Comparison of ENCODE assay signal across 13 cellular contexts in the genomic region with DNA sequence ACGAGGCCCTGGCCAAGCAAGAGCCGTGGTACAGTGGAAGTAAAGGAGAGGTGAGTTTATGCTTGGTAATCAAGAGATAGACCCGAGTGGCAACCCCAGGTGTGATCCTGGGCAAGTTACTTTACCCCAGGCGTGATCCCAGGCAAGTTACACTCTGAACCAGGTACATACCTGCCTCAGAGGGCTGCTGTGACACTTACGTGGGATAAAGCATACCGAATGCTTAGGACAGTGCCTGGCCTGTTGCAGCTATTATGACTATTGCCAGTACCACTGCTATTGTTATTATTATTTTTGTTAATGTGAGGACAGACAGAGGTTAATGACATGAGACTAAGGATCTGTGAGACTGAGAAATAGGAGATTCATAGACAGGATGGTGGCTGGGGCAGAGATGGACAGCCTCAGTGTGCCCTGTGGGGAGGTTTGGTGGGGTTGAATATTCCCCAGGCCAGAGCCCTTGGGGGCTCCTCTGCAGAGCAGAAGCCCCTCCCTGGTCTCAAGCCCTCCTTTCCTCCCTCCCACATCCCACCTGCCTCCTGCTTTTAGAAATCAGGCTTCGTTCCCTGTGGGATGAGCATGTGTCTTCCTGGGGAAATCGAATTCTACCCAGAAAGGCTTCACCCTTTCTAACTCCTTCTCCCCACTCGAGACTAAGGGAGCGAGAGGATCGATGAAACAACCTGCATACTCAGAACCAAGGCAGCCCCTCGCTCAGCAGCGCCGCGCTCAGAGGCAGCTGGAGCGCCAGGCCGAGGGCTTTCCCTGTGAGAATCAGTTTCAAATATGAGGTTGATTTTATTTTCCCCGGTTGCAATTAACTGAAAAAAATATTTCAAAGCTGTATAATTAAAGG.
DNase-seq lines count a peak whose midpoint lies in the region; ATAC-seq and TF ChIP-seq lines count a peak whose summit lies in the region.
"Had no signal": no experiment of that assay in that cellular context is flagged by ENCODE, and none has a peak within 500 bp of the region (broad histone marks: within the 10 kb centered on the region; RNA-seq: fewer than 3 reads in every experiment).

No MANE protein-coding gene starts in this region.

- peak overlapping the region; percentile 44; the same call in 1 of the 2 replicates for H3K4me2 ChIP-seq in GM23338

- peaks cover 14% of the 10 kb centered on the region for H3K9me3 ChIP-seq in NT2/D1 (ENCODE audit: insufficient read depth, low read length)
- peaks cover 0 to 18% (median 9%) of the 10 kb centered on the region in 8 donors for H3K9me3 ChIP-seq in spleen
- H3K9me3 ChIP-seq: BE2C had no signal

- H3K4me1 ChIP-seq in GM23338 (ENCODE audit: insufficient read depth), result peaks cover 13% of the 10 kb centered on the region; the same call in 1 of the 2 replicates
- no peaks in the 10 kb centered on the region for H3K4me1 ChIP-seq in NT2/D1 (ENCODE audit: insufficient read depth, insufficient read length)
- H3K4me1 ChIP-seq in spleen, result no peaks in the 10 kb centered on the region

- H3K36me3 Mint-ChIP-seq in GM23338 (ENCODE audit: low read depth) (no peaks in the 10 kb centered on the region; the same call in 2 of the 3 replicates), WTC11 (peaks cover 17% of the 10 kb centered on the region)
- no peaks in the 10 kb centered on the region for H3K36me3 Mint-ChIP-seq in stimulated activated effector memory CD8-positive, alpha-beta T cell treated with anti-CD3 and anti-CD28 coated beads, Interleukin-12 subunit alpha, Interleukin-12 subunit beta, amount 100 ng/mL, for 72 hours
- H3K36me3 Mint-ChIP-seq: CD4-positive, alpha-beta memory T cell had no signal

- H3K79me2 ChIP-seq in GM23338 (replicated peaks; ENCODE audit: insufficient read depth), result no peaks in the 10 kb centered on the region

- WGBS in spleen, 5 donors, result 78 to 82% (median 80%) methylated on average over 18 of the region's 18 CpGs

- CTCF ChIA-PET in WTC11 (lab: Charles Lee), result no interaction called here

- no peak overlapping the region for H3K4me3 ChIP-seq in GM23338
- H3K4me3 ChIP-seq in NT2/D1 (ENCODE audit: insufficient read length, low read depth), result no peak overlapping the region
- H3K4me3 ChIP-seq in spleen, result no peak overlapping the region

- H3K4me1 Mint-ChIP-seq in GM23338 (peaks cover 18% of the 10 kb centered on the region), WTC11 (peaks cover 20% of the 10 kb centered on the region)
- no peaks in the 10 kb centered on the region for H3K4me1 Mint-ChIP-seq in stimulated activated effector memory CD8-positive, alpha-beta T cell treated with anti-CD3 and anti-CD28 coated beads, Interleukin-12 subunit alpha, Interleukin-12 subunit beta, amount 100 ng/mL, for 72 hours
- H3K4me1 Mint-ChIP-seq: CD4-positive, alpha-beta memory T cell had no signal

- H3K9me2 ChIP-seq in GM23338 (ENCODE audit: insufficient read depth), result peaks cover 13% of the 10 kb centered on the region

- intact Hi-C loops in spleen (cut with DNase I; ENCODE audit: low total_unique reads), result no loop called here

- H3K9me3 Mint-ChIP-seq in GM23338 (peaks cover 10% of the 10 kb centered on the region), WTC11 (peaks cover 14% of the 10 kb centered on the region)
- peaks cover 7% of the 10 kb centered on the region for H3K9me3 Mint-ChIP-seq in stimulated activated effector memory CD8-positive, alpha-beta T cell treated with anti-CD3 and anti-CD28 coated beads, Interleukin-12 subunit alpha, Interleukin-12 subunit beta, amount 100 ng/mL, for 72 hours

- H3K36me3 ChIP-seq in GM23338 (ENCODE audit: insufficient read depth), result no peaks in the 10 kb centered on the region
- no peaks in the 10 kb centered on the region for H3K36me3 ChIP-seq in NT2/D1 (ENCODE audit: insufficient read depth, insufficient read length, low read length)
- no peaks in the 10 kb centered on the region for H3K36me3 ChIP-seq in spleen
- H3K36me3 ChIP-seq: BE2C had no signal

- H3F3A ChIP-seq in GM23338 (replicated peaks; ENCODE audit: low read depth), result 0 out of 2 replicates have a peak, but pooled peaks cover 2% of the 10 kb centered on the region

- H3K27ac Mint-ChIP-seq in GM23338 (no peak overlapping the region), WTC11 (no peak overlapping the region)
- no peak overlapping the region for H3K27ac Mint-ChIP-seq in stimulated activated effector memory CD8-positive, alpha-beta T cell treated with anti-CD3 and anti-CD28 coated beads, Interleukin-12 subunit alpha, Interleukin-12 subunit beta, amount 100 ng/mL, for 72 hours
- H3K27ac Mint-ChIP-seq: CD4-positive, alpha-beta memory T cell had no signal

- DNase-seq in GM23338 (ENCODE audit: low spot score) (peak; percentile 9), NT2/D1 (ENCODE audit: low read depth, low spot score) (no peak), WTC11 (ENCODE audit: low spot score) (no peak), GM10266 (ENCODE audit: extremely low spot score) (no peak), spleen (no peak)
- no peak for DNase-seq in stimulated activated effector memory CD8-positive, alpha-beta T cell treated with anti-CD3 and anti-CD28 coated beads, Interleukin-12 subunit alpha, Interleukin-12 subunit beta, amount 100 ng/mL, for 72 hours (ENCODE audit: low spot score in 2 of 2)
- DNase-seq: BE2C; CD4-positive, alpha-beta memory T cell; DMS79; IMR-90 had no signal

- H3K27ac ChIP-seq in GM23338 (ENCODE audit: low read depth) (no peak overlapping the region), spleen (no peak overlapping the region)
- H3K27ac ChIP-seq: C4-2B had no signal

- no peaks in the 10 kb centered on the region for H4K20me1 ChIP-seq in GM23338 (replicated peaks; ENCODE audit: insufficient read depth)

- peak overlapping the region; percentile 45 for H2AFZ ChIP-seq in GM23338

- TF ChIP-seq POLR2A in spleen (IDR thresholded peaks at IDR 0.05), result no peak

- H3K27me3 ChIP-seq in GM23338 (ENCODE audit: insufficient read depth) (no peaks in the 10 kb centered on the region), NT2/D1 (ENCODE audit: insufficient read depth, insufficient read length) (peaks cover 8% of the 10 kb centered on the region), spleen (replicated peaks in 1 of 7) (peaks cover 0 to 24% (median 0%) of the 10 kb centered on the region in 7 donors)
- H3K27me3 ChIP-seq: BE2C had no signal

- TF ChIP-seq CTCF in GM23338 (conservative IDR thresholded peaks at IDR 0.05; ENCODE audit: low read depth in 2 of 2) (no peak), WTC11 (IDR thresholded peaks at IDR 0.05) (no peak), GM10266 (IDR thresholded peaks at IDR 0.05; ENCODE audit: control insufficient read depth, insufficient read depth, low read depth, missing control alignments) (no peak), spleen (IDR thresholded peaks at IDR 0.05 in 8 of 11, conservative IDR thresholded peaks at IDR 0.05 in 3 of 11) (no peak)

- ATAC-seq in GM23338 (peak; percentile 62), WTC11 (peak; percentile 54), HG02623 (IDR thresholded peaks at IDR 0.05; ENCODE audit: unreplicated experiment) (no peak)
- ATAC-seq in stimulated activated effector memory CD8-positive, alpha-beta T cell treated with anti-CD3 and anti-CD28 coated beads, Interleukin-12 subunit alpha, Interleukin-12 subunit beta, amount 100 ng/mL, for 72 hours, result peak; percentile 22
- ATAC-seq: HCT116 had no signal

- POLR2A ChIA-PET in WTC11 (lab: Charles Lee), result no interaction called here

- H3K9ac ChIP-seq in NT2/D1 (ENCODE audit: insufficient read length, low read depth), result peak overlapping the region; percentile 17

- H3K4me3 Mint-ChIP-seq in GM23338 (no peak overlapping the region), WTC11 (no peak overlapping the region)
- H3K4me3 Mint-ChIP-seq in stimulated activated effector memory CD8-positive, alpha-beta T cell treated with anti-CD3 and anti-CD28 coated beads, Interleukin-12 subunit alpha, Interleukin-12 subunit beta, amount 100 ng/mL, for 72 hours, result no peak overlapping the region

- H3K27me3 Mint-ChIP-seq in GM23338 (ENCODE audit: insufficient read depth, low read depth, poor library complexity) (peaks cover 4% of the 10 kb centered on the region), WTC11 (ENCODE audit: low read depth) (peaks cover 10% of the 10 kb centered on the region)

TF ChIP-seq in GM23338, 12 proteins besides CTCF, POLR2A, EP300 and RAD21:
- no peak for TF ChIP-seq ZNF331 (CRISPR knock-in tag; IDR thresholded peaks at IDR 0.05; ENCODE audit: low read depth)
- no peak for TF ChIP-seq POLR2AphosphoS5 (IDR thresholded peaks at IDR 0.05; ENCODE audit: low read depth)

TF ChIP-seq in WTC11, 78 proteins besides CTCF, POLR2A, EP300 and RAD21:
- TF ChIP-seq TEAD4 (CRISPR knock-in tag; IDR thresholded peaks at IDR 0.05), result no peak
- no peak for TF ChIP-seq ZBTB21 (CRISPR knock-in tag; IDR thresholded peaks at IDR 0.05; ENCODE audit: borderline replicate concordance)
- TF ChIP-seq CDX4 (CRISPR knock-in tag; IDR thresholded peaks at IDR 0.05; ENCODE audit: borderline replicate concordance), result no peak
- TF ChIP-seq JUN (CRISPR knock-in tag; IDR thresholded peaks at IDR 0.05), result no peak
- no peak for TF ChIP-seq PRRX2 (CRISPR knock-in tag; IDR thresholded peaks at IDR 0.05)
- TF ChIP-seq, protein P1, sequence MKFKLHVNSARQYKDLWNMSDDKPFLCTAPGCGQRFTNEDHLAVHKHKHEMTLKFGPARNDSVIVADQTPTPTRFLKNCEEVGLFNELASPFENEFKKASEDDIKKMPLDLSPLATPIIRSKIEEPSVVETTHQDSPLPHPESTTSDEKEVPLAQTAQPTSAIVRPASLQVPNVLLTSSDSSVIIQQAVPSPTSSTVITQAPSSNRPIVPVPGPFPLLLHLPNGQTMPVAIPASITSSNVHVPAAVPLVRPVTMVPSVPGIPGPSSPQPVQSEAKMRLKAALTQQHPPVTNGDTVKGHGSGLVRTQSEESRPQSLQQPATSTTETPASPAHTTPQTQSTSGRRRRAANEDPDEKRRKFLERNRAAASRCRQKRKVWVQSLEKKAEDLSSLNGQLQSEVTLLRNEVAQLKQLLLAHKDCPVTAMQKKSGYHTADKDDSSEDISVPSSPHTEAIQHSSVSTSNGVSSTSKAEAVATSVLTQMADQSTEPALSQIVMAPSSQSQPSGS (CRISPR knock-in tag; IDR thresholded peaks at IDR 0.05; ENCODE audit: borderline replicate concordance, low read depth), result no peak
- TF ChIP-seq ZNF423 (CRISPR knock-in tag; IDR thresholded peaks at IDR 0.05), result no peak
- no peak for TF ChIP-seq NR3C1 (CRISPR knock-in tag; conservative IDR thresholded peaks at IDR 0.05; ENCODE audit: low read depth)
- no peak for TF ChIP-seq MYBL2 (CRISPR knock-in tag; IDR thresholded peaks at IDR 0.05)
- no peak for TF ChIP-seq ATF1 (CRISPR knock-in tag; IDR thresholded peaks at IDR 0.05)
